Comparison of ENCODE assay signal across 10 cellular contexts in the genomic region with DNA sequence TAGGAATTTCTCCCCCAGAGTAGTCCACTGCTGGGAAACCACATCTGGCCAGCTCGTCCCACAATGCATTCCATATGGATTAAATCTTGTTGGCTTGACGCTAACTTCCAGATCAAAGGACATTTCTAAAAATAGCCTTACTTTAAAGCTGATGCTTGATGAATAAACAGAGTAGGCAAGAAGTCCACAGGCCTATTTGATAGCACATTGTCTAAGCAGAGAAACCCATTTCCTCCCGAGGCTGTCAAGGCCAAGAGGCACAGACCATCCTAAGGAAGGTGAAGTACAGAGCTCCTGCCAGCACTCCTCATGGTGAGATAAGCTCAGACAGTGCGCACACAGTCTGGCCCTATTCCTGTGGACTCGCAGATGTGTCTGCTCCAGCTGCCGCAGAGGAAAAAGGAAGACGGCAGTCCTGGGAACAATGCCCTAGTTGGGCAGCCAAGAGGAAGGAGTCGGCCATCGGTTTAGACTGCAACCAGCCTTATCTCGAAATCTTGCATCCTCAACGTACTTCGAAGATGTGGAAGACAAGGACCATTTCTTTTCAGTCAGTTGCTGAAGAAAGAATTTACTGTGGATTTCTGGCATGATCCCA.
A peak's percentile ranks its signal among the peaks of the same experiment; 100 is the strongest.
DNase-seq lines count a peak whose midpoint lies in the region; ATAC-seq and TF ChIP-seq lines count a peak whose summit lies in the region.
"Had no signal": no experiment of that assay in that cellular context is flagged by ENCODE, and none has a peak within 500 bp of the region (broad histone marks: within the 10 kb centered on the region; RNA-seq: fewer than 3 reads in every experiment).

No MANE protein-coding gene starts in this region.

- H3K9me3 Mint-ChIP-seq in glutamatergic neuron (ENCODE audit: unreplicated experiment) = no peaks in the 10 kb centered on the region

- no peak overlapping the region for H3K27ac Mint-ChIP-seq in glutamatergic neuron (ENCODE audit: unreplicated experiment)
- H3K27ac Mint-ChIP-seq: activated CD8-positive, alpha-beta T cell treated with anti-CD3 and anti-CD28 coated beads, Interleukin-2, amount 10 ng/mL, durations not matched to agents 7 days and 5 days had no signal

- DNase-seq in RPMI7951 (ENCODE audit: low read depth) = peak; percentile 95
- DNase-seq in fibroblast of pulmonary artery (ENCODE audit: low read depth) = peak; percentile 97
- DNase-seq in midbrain (lab: John Stamatoyannopoulos, UW) = peak; percentile 2
- peak; percentile 50 for DNase-seq in ureter (ENCODE audit: low spot score)
- no peak for DNase-seq in glutamatergic neuron
- no peak for DNase-seq in DMS53 (lab: John Stamatoyannopoulos, UW)
- DNase-seq in NOMO-1 treated with dmso at 0.1 percent for 144 hours (lab: John Stamatoyannopoulos, UW; ENCODE audit: unreplicated experiment) = no peak
- DNase-seq: activated CD8-positive, alpha-beta T cell treated with anti-CD3 and anti-CD28 coated beads, Interleukin-2, amount 10 ng/mL, durations not matched to agents 7 days and 5 days; GOT3 had no signal

- no peaks in the 10 kb centered on the region for H3K27me3 Mint-ChIP-seq in glutamatergic neuron (ENCODE audit: unreplicated experiment)

- H3K4me1 Mint-ChIP-seq in glutamatergic neuron (ENCODE audit: low read depth, unreplicated experiment) = no peaks in the 10 kb centered on the region

- no peak overlapping the region for H3K4me3 ChIP-seq in fibroblast of pulmonary artery (replicated peaks; ENCODE audit: low read depth, low read length)

- H3K4me3 Mint-ChIP-seq in glutamatergic neuron (ENCODE audit: unreplicated experiment) = no peak overlapping the region
- H3K4me3 Mint-ChIP-seq: activated CD8-positive, alpha-beta T cell treated with anti-CD3 and anti-CD28 coated beads, Interleukin-2, amount 10 ng/mL, durations not matched to agents 7 days and 5 days had no signal

- TF ChIP-seq CTCF in fibroblast of pulmonary artery (IDR thresholded peaks at IDR 0.05; ENCODE audit: low read length, missing control alignments) (no peak), glutamatergic neuron (IDR thresholded peaks at IDR 0.05; ENCODE audit: partially characterized antibody, unreplicated experiment) (no peak)

- ATAC-seq in HG03457 (IDR thresholded peaks at IDR 0.05; ENCODE audit: unreplicated experiment) = no peak
- ATAC-seq: activated CD8-positive, alpha-beta T cell treated with anti-CD3 and anti-CD28 coated beads, Interleukin-2, amount 10 ng/mL, durations not matched to agents 7 days and 5 days had no signal

- no peaks in the 10 kb centered on the region for H3K36me3 Mint-ChIP-seq in glutamatergic neuron (ENCODE audit: unreplicated experiment)

Comparison
In these comparisons a context has a peak if more than half of its experiments do, and no peak if none do; other contexts are left out.
1. DNase-seq: peak in RPMI7951 (single experiment), fibroblast of pulmonary artery (single experiment), midbrain (single experiment) and ureter (single experiment); none in glutamatergic neuron (single experiment), DMS53 (single experiment) and NOMO-1 treated with dmso at 0.1 percent for 144 hours (single experiment).